17 cellular contexts compared by ENCODE assay signal in genomic region chr6:55706048-55706447, GRCh38.
"Had no signal": no experiment of that assay in that cellular context is flagged by ENCODE, and none has a peak within 500 bp of the region (broad histone marks: within the 10 kb centered on the region; RNA-seq: fewer than 3 reads in every experiment).

No MANE protein-coding gene starts in this region.

- H3K27ac Mint-ChIP-seq: naive B cell, nephron progenitor cell had no signal

- H3K27ac ChIP-seq: coronary artery, gastrocnemius medialis, ovary, right atrium auricular region had no signal

- ATAC-seq: gastrocnemius medialis, left colon, left ventricle myocardium superior had no signal

- H3K36me3 Mint-ChIP-seq: naive B cell had no signal

- H3K4me1 Mint-ChIP-seq: naive B cell had no signal

- H3K27me3 Mint-ChIP-seq: naive B cell had no signal

- H3K36me3 ChIP-seq: gastrocnemius medialis, ovary, right atrium auricular region had no signal

- DNase-seq: effector CD8-positive, alpha-beta T cell; gastrocnemius medialis; left colon; left ventricle myocardium superior; mesenchymal stem cell; midbrain; naive B cell; nephron progenitor cell; nucleus accumbens; ovary; small intestine; stimulated activated CD4-positive, alpha-beta T cell treated with anti-CD3 and anti-CD28 coated beads, Interleukin-12 subunit alpha, Interleukin-12 subunit beta, amount 100 ng/mL, for 4 hours; stimulated activated naive CD4-positive, alpha-beta T cell treated with Interleukin-2 at 50 U/mL for 16 hours; trophoblast cell had no signal

- H3K4me3 Mint-ChIP-seq: naive B cell, nephron progenitor cell had no signal

- H3K4me1 ChIP-seq: gastrocnemius medialis, right atrium auricular region had no signal

- H3K9me3 ChIP-seq: gastrocnemius medialis, ovary had no signal

- H3K4me3 ChIP-seq: coronary artery, gastrocnemius medialis, lung, ovary, right atrium auricular region had no signal

- H3K9me3 Mint-ChIP-seq: nephron progenitor cell had no signal

- H3K27me3 ChIP-seq: gastrocnemius medialis, ovary, right atrium auricular region had no signal
